ENCODE assay signal across 8 cellular contexts in genomic region chr10:13270877-13271551, GRCh38. TPM values are rescaled to one million over a fixed set of nuclear protein-coding genes. Genes with fewer than 3 reads are reported as not detected.
DNase-seq lines count a peak whose midpoint lies in the region; ATAC-seq and TF ChIP-seq lines count a peak whose summit lies in the region.

No MANE protein-coding gene starts in this region.

- peaks cover 7% of the 10 kb centered on the region for H3K27me3 ChIP-seq in skeletal muscle satellite cell (ENCODE audit: control insufficient read depth, insufficient read depth, low read length)
- H3K27me3 ChIP-seq in tibial nerve: no peaks in the 10 kb centered on the region

- in situ Hi-C loops in GM13977 (cut with MboI; ENCODE audit: low pct_unique_long_range_greater_than_20kb, low sequenced_read_pairs, unreplicated experiment): no loop called here

- no peak overlapping the region for H3K4me3 ChIP-seq in skeletal muscle satellite cell (ENCODE audit: low read length)
- no peak overlapping the region for H3K4me3 ChIP-seq in tibial nerve

- no peak for TF ChIP-seq POLR2A in tibial nerve (IDR thresholded peaks at IDR 0.05)

- no peak overlapping the region for H3K9ac ChIP-seq in skeletal muscle satellite cell (ENCODE audit: low read depth, low read length)

- H3K9me3 ChIP-seq in skeletal muscle satellite cell (replicated peaks; ENCODE audit: low read length) (no peaks in the 10 kb centered on the region), tibial nerve (no peaks in the 10 kb centered on the region)

- TF ChIP-seq EP300 in tibial nerve (IDR thresholded peaks at IDR 0.05): no peak

- peaks cover 19% of the 10 kb centered on the region for H3K4me1 ChIP-seq in skeletal muscle satellite cell (ENCODE audit: control insufficient read depth, insufficient read depth, low read length)
- peaks cover 0 to 22% (median 4%) of the 10 kb centered on the region in 4 donors for H3K4me1 ChIP-seq in tibial nerve

- 84 to 85% methylated on average over 9 of the region's 9 CpGs for WGBS in tibial nerve, 2 donors

- H3K27ac ChIP-seq in tibial nerve: peak overlapping the region in 1 of 4 donors; percentile 63

- peak; percentile 1 for ATAC-seq in GM19351 (IDR thresholded peaks at IDR 0.05; ENCODE audit: unreplicated experiment)

- DNase-seq in NOMO-1 treated with dmso at 0.1 percent for 144 hours (lab: John Stamatoyannopoulos, UW; ENCODE audit: unreplicated experiment): peak; percentile 15
- DNase-seq in fibroblast of the conjunctiva (ENCODE audit: low read depth): peak; percentile 1
- DNase-seq in NCI-H1105 treated with DMSO at 0.1 percent for 48 hours (lab: John Stamatoyannopoulos, UW): no peak
- DNase-seq in GM19240 (ENCODE audit: insufficient read length, low spot score): no peak
- DNase-seq in GM13977 (ENCODE audit: low spot score): no peak
- no peak for DNase-seq in tibial nerve (ENCODE audit: low spot score in 2 of 2)

- TF ChIP-seq CTCF in GM13977 (IDR thresholded peaks at IDR 0.05; ENCODE audit: extremely low read depth, insufficient read depth, missing control alignments) (no peak), tibial nerve (IDR thresholded peaks at IDR 0.05) (no peak)

- H3K36me3 ChIP-seq in skeletal muscle satellite cell (ENCODE audit: insufficient read depth, low read length) (no peaks in the 10 kb centered on the region), tibial nerve (no peaks in the 10 kb centered on the region)

- H3K4me2 ChIP-seq in skeletal muscle satellite cell (ENCODE audit: low read length): peak overlapping the region; percentile 39

RNA-seq across cellular contexts. Expression of gene PHYH, which starts 28.9 kb away (rescaled TPM):
- total RNA-seq in skeletal muscle satellite cell (2012; rRNA removed): 11.9 and 18.8 TPM in 2 replicates
- total RNA-seq in tibial nerve: 10 to 100 TPM; 14.1 to 40.9 (median 32.5) TPM

RNA-seq across cellular contexts. Expression of gene UCMA, which starts 36.8 kb away (rescaled TPM):
- total RNA-seq in skeletal muscle satellite cell (2012; rRNA removed): not detected in 2 replicates
- total RNA-seq in tibial nerve: not detected

Comparison
In these comparisons a context has a peak if more than half of its experiments do, and no peak if none do; other contexts are left out.
1. DNase-seq: peak in NOMO-1 treated with dmso at 0.1 percent for 144 hours (single experiment) and fibroblast of the conjunctiva (single experiment); none in NCI-H1105 treated with DMSO at 0.1 percent for 48 hours (single experiment), GM19240 (single experiment), GM13977 (single experiment) and tibial nerve (0 of 2).